In the genomic region with DNA sequence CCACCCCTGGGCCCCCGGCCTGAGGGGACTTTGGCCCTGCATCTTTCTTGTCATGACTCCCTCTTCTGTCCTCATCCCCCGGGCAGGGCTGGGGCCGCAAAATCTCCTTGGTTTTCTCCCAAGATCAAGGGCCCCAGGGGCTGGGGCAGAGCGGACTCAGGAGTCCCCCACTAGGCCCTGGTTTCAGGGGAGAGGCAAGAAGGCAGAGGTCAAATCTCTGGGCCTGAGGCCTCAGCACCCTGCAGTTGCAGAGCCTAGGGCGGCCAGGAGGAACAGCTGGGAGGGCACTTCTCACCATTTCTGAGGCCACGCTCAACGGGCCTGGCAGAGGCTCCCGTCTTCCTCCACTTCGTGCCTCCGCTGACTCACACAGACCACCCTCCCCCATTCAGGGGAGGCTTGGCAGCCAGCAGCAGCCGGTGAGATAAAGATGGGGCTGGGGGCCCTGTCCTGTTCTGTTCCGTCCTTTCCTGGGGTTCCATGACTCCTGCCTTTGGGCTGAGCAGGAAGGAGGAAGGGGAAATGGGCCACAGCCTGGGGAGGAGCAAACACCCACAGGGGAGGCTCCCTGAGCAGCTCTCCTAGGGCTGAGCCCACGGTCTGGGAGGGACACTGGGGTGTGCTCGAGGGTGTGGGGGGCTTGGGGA, we compare ENCODE assay signal across 13 cellular contexts. TPM values are rescaled to one million over a fixed set of nuclear protein-coding genes. Genes with fewer than 3 reads are reported as not detected.
DNase-seq lines count a peak whose midpoint lies in the region; ATAC-seq and TF ChIP-seq lines count a peak whose summit lies in the region.
"Had no signal": no experiment of that assay in that cellular context is flagged by ENCODE, and none has a peak within 500 bp of the region (broad histone marks: within the 10 kb centered on the region; RNA-seq: fewer than 3 reads in every experiment).

No MANE protein-coding gene starts in this region.

- peaks cover 26 to 74% (median 56%) of the 10 kb centered on the region in 7 donors for H3K4me1 Mint-ChIP-seq in naive thymus-derived CD4-positive, alpha-beta T cell

- peak overlapping the region in 6 of 9 donors; percentile 21 to 81 (median 65) for H3K27ac Mint-ChIP-seq in naive thymus-derived CD4-positive, alpha-beta T cell

- intact Hi-C loops in naive thymus-derived CD4-positive, alpha-beta T cell (cut with micrococcal nuclease): no loop called here
- intact Hi-C loops in A673 (cut with micrococcal nuclease; ENCODE audit: unreplicated experiment): no loop called here

- H3K4me2 ChIP-seq in BLaER1 treated with 17β-estradiol and CSF1 and Interleukin-3, amounts not matched to agents 10 nM and 100 nM: peak overlapping the region; percentile 80 to 100 (median 90)
- no peak overlapping the region for H3K4me2 ChIP-seq in Loucy (ENCODE audit: low read depth, low read length, poor library complexity, severe bottlenecking)

- H2AFZ ChIP-seq in Loucy (ENCODE audit: low read length): 0 out of 2 replicates have a peak overlapping the region, but pooled peaks have one; percentile 27

- POLR2A ChIA-PET in naive thymus-derived CD4-positive, alpha-beta T cell (lab: Charles Lee): interaction anchor here (0.5 to 1.8 kb wide), 9 partner anchors 9 to 74 kb away, joined by 3 to 12 read pairs (median 4); a partner anchor contains a TSS
- POLR2A ChIA-PET in A673 (lab: Charles Lee; ENCODE audit: low non-redundant PET): no interaction called here

- no peaks in the 10 kb centered on the region for H4K20me1 ChIP-seq in BLaER1 treated with 17β-estradiol and CSF1 and Interleukin-3, amounts not matched to agents 10 nM and 100 nM
- no peaks in the 10 kb centered on the region for H4K20me1 ChIP-seq in Loucy (ENCODE audit: insufficient read depth, low read length, poor library complexity, severe bottlenecking)

- H3K27me3 ChIP-seq in BLaER1 treated with 17β-estradiol and CSF1 and Interleukin-3, amounts not matched to agents 10 nM and 100 nM: no peaks in the 10 kb centered on the region
- H3K27me3 ChIP-seq in Loucy (ENCODE audit: insufficient read depth, low read length, poor library complexity, severe bottlenecking) (no peaks in the 10 kb centered on the region), A673 (replicated peaks; ENCODE audit: insufficient read depth, low read depth, low read length, poor library complexity) (no peaks in the 10 kb centered on the region)
- no peaks in the 10 kb centered on the region for H3K27me3 ChIP-seq in effector memory CD4-positive, alpha-beta T cell (replicated peaks; ENCODE audit: control insufficient read depth, insufficient read depth, low read length, poor library complexity, severe bottlenecking)
- no peaks in the 10 kb centered on the region for H3K27me3 ChIP-seq in naive thymus-derived CD4-positive, alpha-beta T cell (ENCODE audit: control insufficient read depth in 2 of 2, insufficient read depth in 2 of 2, low read length in 2 of 2)

- CTCF ChIA-PET in naive thymus-derived CD4-positive, alpha-beta T cell (lab: Charles Lee): interaction anchor here (0.7 to 1.7 kb wide), 4 partner anchors 16 to 47 kb away, joined by 3 to 7 read pairs (median 3); no protein-coding TSS in a partner anchor
- CTCF ChIA-PET in A673 (lab: Charles Lee): no interaction called here

- peak overlapping the region in 9 of 10 donors; percentile 7 to 74 (median 35) for H3K4me3 Mint-ChIP-seq in naive thymus-derived CD4-positive, alpha-beta T cell
- H3K4me3 Mint-ChIP-seq: activated CD4-positive, alpha-beta memory T cell treated with anti-CD3 and anti-CD28 coated beads for 36 hours had no signal

- BruUV-seq in A673 (replicated peaks; lab: Mats Ljungman, UMichigan): no TSS peak

- peaks cover 0 to 21% (median 0%) of the 10 kb centered on the region in 5 donors for H3K36me3 Mint-ChIP-seq in naive thymus-derived CD4-positive, alpha-beta T cell

- H3K27ac ChIP-seq in BLaER1 treated with 17β-estradiol and CSF1 and Interleukin-3, amounts not matched to agents 10 nM and 100 nM: peak overlapping the region; percentile 51 to 79 (median 65); a peak in 21 of 22 replicates
- peak overlapping the region; percentile 0 for H3K27ac ChIP-seq in effector memory CD4-positive, alpha-beta T cell (ENCODE audit: insufficient read depth, low read length, poor library complexity, severe bottlenecking)
- H3K27ac ChIP-seq in naive thymus-derived CD4-positive, alpha-beta T cell (ENCODE audit: low read depth, low read length): peak overlapping the region; percentile 22
- no peak overlapping the region for H3K27ac ChIP-seq in A673 (ENCODE audit: low read depth, low read length, poor library complexity, severe bottlenecking)

- DNase-seq in effector memory CD4-positive, alpha-beta T cell: no peak
- no peak for DNase-seq in naive thymus-derived CD4-positive, alpha-beta T cell
- no peak for DNase-seq in COLO829 (ENCODE audit: low spot score)
- no peak for DNase-seq in A673 (ENCODE audit: low spot score)
- DNase-seq in ecto neural progenitor cell (ENCODE audit: low spot score): no peak
- DNase-seq in RPMI8226: no peak
- DNase-seq: activated CD4-positive, alpha-beta memory T cell treated with anti-CD3 and anti-CD28 coated beads for 36 hours; COR-L47; cortex of kidney; HCEC 1CT had no signal

- peak overlapping the region; percentile 44 to 76 (median 63); a peak in 21 of 22 replicates for H3K9ac ChIP-seq in BLaER1 treated with 17β-estradiol and CSF1 and Interleukin-3, amounts not matched to agents 10 nM and 100 nM
- H3K9ac ChIP-seq in Loucy (ENCODE audit: low read depth, low read length, poor library complexity, severe bottlenecking): peak overlapping the region; percentile 46

- H3K4me1 ChIP-seq in BLaER1 treated with 17β-estradiol and CSF1 and Interleukin-3, amounts not matched to agents 10 nM and 100 nM: peaks cover 34 to 66% (median 53%) of the 10 kb centered on the region in 10 experiments
- H3K4me1 ChIP-seq in Loucy (ENCODE audit: insufficient read depth, low read length, poor library complexity, severe bottlenecking): peaks cover 15% of the 10 kb centered on the region
- H3K4me1 ChIP-seq in effector memory CD4-positive, alpha-beta T cell (ENCODE audit: control insufficient read depth, insufficient read depth, low read length, poor library complexity, severe bottlenecking): peaks cover 30% of the 10 kb centered on the region
- peaks cover 12 to 26% of the 10 kb centered on the region in 2 donors for H3K4me1 ChIP-seq in naive thymus-derived CD4-positive, alpha-beta T cell (ENCODE audit: control insufficient read depth in 2 of 2, insufficient read depth in 2 of 2, low read length in 2 of 2)
- H3K4me1 ChIP-seq in A673 (ENCODE audit: insufficient read depth, low read length, poor library complexity, severe bottlenecking): no peaks in the 10 kb centered on the region

- H3K36me3 ChIP-seq in BLaER1 treated with 17β-estradiol and CSF1 and Interleukin-3, amounts not matched to agents 10 nM and 100 nM: no peaks in the 10 kb centered on the region
- no peaks in the 10 kb centered on the region for H3K36me3 ChIP-seq in Loucy (ENCODE audit: insufficient read depth, low read length)
- H3K36me3 ChIP-seq in effector memory CD4-positive, alpha-beta T cell (ENCODE audit: control insufficient read depth, insufficient read depth, low read length): no peaks in the 10 kb centered on the region
- H3K36me3 ChIP-seq in naive thymus-derived CD4-positive, alpha-beta T cell (ENCODE audit: control insufficient read depth in 2 of 3, insufficient read depth in 3 of 3, low read length in 3 of 3): no peaks in the 10 kb centered on the region
- H3K36me3 ChIP-seq in A673 (ENCODE audit: insufficient read depth, low read length, poor library complexity, severe bottlenecking): no peaks in the 10 kb centered on the region

- H3K9me3 ChIP-seq in BLaER1 treated with 17β-estradiol and CSF1 and Interleukin-3, amounts not matched to agents 10 nM and 100 nM (replicated peaks in 1 of 11): no peaks in the 10 kb centered on the region
- H3K9me3 ChIP-seq in Loucy (ENCODE audit: insufficient read depth, low read depth, low read length): no peaks in the 10 kb centered on the region
- no peaks in the 10 kb centered on the region for H3K9me3 ChIP-seq in effector memory CD4-positive, alpha-beta T cell (ENCODE audit: control insufficient read depth, low read length)
- no peaks in the 10 kb centered on the region for H3K9me3 ChIP-seq in naive thymus-derived CD4-positive, alpha-beta T cell (ENCODE audit: control insufficient read depth in 2 of 3, low read length in 3 of 3)
- no peaks in the 10 kb centered on the region for H3K9me3 ChIP-seq in A673 (ENCODE audit: low read depth, low read length, poor library complexity, severe bottlenecking)

- TF ChIP-seq CTCF in Loucy (conservative IDR thresholded peaks at IDR 0.05; ENCODE audit: low read length): no peak
- TF ChIP-seq CTCF in A673 (conservative IDR thresholded peaks at IDR 0.05; ENCODE audit: low read depth, low read length): no peak

- no peaks in the 10 kb centered on the region for H3K27me3 Mint-ChIP-seq in naive thymus-derived CD4-positive, alpha-beta T cell
- H3K27me3 Mint-ChIP-seq: activated CD4-positive, alpha-beta memory T cell treated with anti-CD3 and anti-CD28 coated beads for 36 hours had no signal

- H3K79me2 ChIP-seq in Loucy (ENCODE audit: insufficient read depth, low read length): no peaks in the 10 kb centered on the region

- ATAC-seq in naive thymus-derived CD4-positive, alpha-beta T cell: peak; percentile 69

- H3K4me3 ChIP-seq in BLaER1 treated with 17β-estradiol and CSF1 and Interleukin-3, amounts not matched to agents 10 nM and 100 nM: peak overlapping the region; percentile 1 to 62 (median 46); a peak in 17 of 20 replicates
- H3K4me3 ChIP-seq in Loucy (ENCODE audit: low read length, poor library complexity, severe bottlenecking): no peak overlapping the region
- peak overlapping the region; percentile 7 for H3K4me3 ChIP-seq in effector memory CD4-positive, alpha-beta T cell (ENCODE audit: insufficient read depth, low read depth, low read length, poor library complexity, severe bottlenecking)
- no peak overlapping the region for H3K4me3 ChIP-seq in naive thymus-derived CD4-positive, alpha-beta T cell (ENCODE audit: low read length)
- H3K4me3 ChIP-seq in A673 (ENCODE audit: low read depth, low read length, poor library complexity, severe bottlenecking): no peak overlapping the region

- no peaks in the 10 kb centered on the region for H3F3A ChIP-seq in Loucy (ENCODE audit: low read depth)

- no peaks in the 10 kb centered on the region for H3K9me3 Mint-ChIP-seq in naive thymus-derived CD4-positive, alpha-beta T cell
- H3K9me3 Mint-ChIP-seq: activated CD4-positive, alpha-beta memory T cell treated with anti-CD3 and anti-CD28 coated beads for 36 hours had no signal

- no peaks in the 10 kb centered on the region for H3K9me2 ChIP-seq in Loucy (replicated peaks; ENCODE audit: low read depth, low read length)

RNA-seq across cellular contexts. Expression of a gene that starts 12.4 kb away (rescaled TPM):
- under 1 TPM in 3 of 5 experiments, not detected in 2; 0.22 to 0.61 (median 0.29) TPM for total RNA-seq in naive thymus-derived CD4-positive, alpha-beta T cell
- under 1 TPM in 1 of 2 donors, not detected in 1; 0.35 TPM for polyA plus RNA-seq in naive thymus-derived CD4-positive, alpha-beta T cell
- total RNA-seq in A673 (2021): not detected in 2 replicates
- total RNA-seq: HT1080 had no signal

RNA-seq across cellular contexts. Expression of a gene that starts 21.3 kb away (rescaled TPM):
- 1,000 to 10,000 TPM in 1 of 5 experiments, 100 to 1,000 TPM in 4; 351 to 3,697 (median 587) TPM for total RNA-seq in naive thymus-derived CD4-positive, alpha-beta T cell
- polyA plus RNA-seq in naive thymus-derived CD4-positive, alpha-beta T cell: 1,000 to 10,000 TPM; 1,418 to 1,605 TPM
- 4.5 and 7.7 TPM in 2 replicates for total RNA-seq in A673 (2021)

RNA-seq across cellular contexts. Expression of a gene that starts 25.7 kb away (rescaled TPM):
- under 1 TPM in 1 of 5 experiments, not detected in 4; 0.29 TPM for total RNA-seq in naive thymus-derived CD4-positive, alpha-beta T cell
- polyA plus RNA-seq in naive thymus-derived CD4-positive, alpha-beta T cell: under 1 TPM in 1 of 2 donors, not detected in 1; 0.09 TPM
- total RNA-seq in A673 (2021): 16.8 and 19.0 TPM in 2 replicates

RNA-seq across cellular contexts. Expression of a gene that starts 40.4 kb away (rescaled TPM):
- total RNA-seq in naive thymus-derived CD4-positive, alpha-beta T cell: 10 to 100 TPM in 2 of 5 experiments, 1 to 10 TPM in 1, under 1 TPM in 2; 0.73 to 64.4 (median 3.7) TPM
- under 1 TPM; 0.64 to 0.93 TPM for polyA plus RNA-seq in naive thymus-derived CD4-positive, alpha-beta T cell
- 0.80 and 1.3 TPM in 2 replicates for total RNA-seq in A673 (2021)

RNA-seq across cellular contexts. Expression of a gene that starts 48.1 kb away (rescaled TPM):
- total RNA-seq in naive thymus-derived CD4-positive, alpha-beta T cell: 10 to 100 TPM in 3 of 5 experiments, 1 to 10 TPM in 2; 3.8 to 14.0 (median 11.8) TPM
- 1 to 10 TPM; 1.7 to 3.4 TPM for polyA plus RNA-seq in naive thymus-derived CD4-positive, alpha-beta T cell
- total RNA-seq in A673 (2021): 16.0 and 16.1 TPM in 2 replicates

Comparison
In these comparisons a context has a peak if more than half of its experiments do, and no peak if none do; other contexts are left out.
1. H3K4me3 ChIP-seq: peak in BLaER1 treated with 17β-estradiol and CSF1 and Interleukin-3, amounts not matched to agents 10 nM and 100 nM (10 of 10) and effector memory CD4-positive, alpha-beta T cell (single experiment); none in Loucy (single experiment), naive thymus-derived CD4-positive, alpha-beta T cell (single experiment) and A673 (single experiment).
2. RNA of a gene that starts 21.3 kb away (total RNA-seq): 351 to 3,697 TPM in naive thymus-derived CD4-positive, alpha-beta T cell; 4.5 to 7.7 TPM in A673; every median in the first group is over 10 times any median in the second.
3. RNA of a gene that starts 25.7 kb away (total RNA-seq): 16.8 to 19.0 TPM in A673; 0.29 TPM in naive thymus-derived CD4-positive, alpha-beta T cell; every median in the first group is over 10 times any median in the second.